8 cellular contexts compared by ENCODE assay signal in genomic region chr3:42654331-42655201, GRCh38. TPM values are rescaled to one million over a fixed set of nuclear protein-coding genes. Genes with fewer than 3 reads are reported as not detected.
DNase-seq lines count a peak whose midpoint lies in the region; ATAC-seq and TF ChIP-seq lines count a peak whose summit lies in the region.

No MANE protein-coding gene starts in this region.

- ATAC-seq in activated naive CD4-positive, alpha-beta T cell treated with anti-CD3 and anti-CD28 coated beads, Interleukin-2, amount 50 U/mL, for 72 hours, result peak; percentile 41 to 52

- H3K9me3 Mint-ChIP-seq in activated naive CD4-positive, alpha-beta T cell treated with anti-CD3 and anti-CD28 coated beads, Interleukin-2, amount 50 U/mL, for 72 hours, result no peaks in the 10 kb centered on the region
- H3K9me3 Mint-ChIP-seq in neural crest cell, result no peaks in the 10 kb centered on the region

- H3K9ac ChIP-seq in HUES64 (ENCODE audit: low read depth, low read length), result peak overlapping the region; percentile 85

- H3K27me3 Mint-ChIP-seq in neural crest cell (ENCODE audit: low read depth), result no peaks in the 10 kb centered on the region

- H3K27ac Mint-ChIP-seq in activated naive CD4-positive, alpha-beta T cell treated with anti-CD3 and anti-CD28 coated beads, Interleukin-2, amount 50 U/mL, for 72 hours, result no peak overlapping the region
- no peak overlapping the region for H3K27ac Mint-ChIP-seq in neural crest cell (ENCODE audit: unreplicated experiment)

- H3K9me3 ChIP-seq in HUES64 (ENCODE audit: insufficient read depth, low read depth, low read length), result no peaks in the 10 kb centered on the region

- H3K27ac ChIP-seq in HUES64 (ENCODE audit: low read depth, low read length), result peak overlapping the region; percentile 53

- H3K4me1 Mint-ChIP-seq in neural crest cell, result peaks cover 14% of the 10 kb centered on the region

- H3K4me1 ChIP-seq in HUES64 (ENCODE audit: insufficient read depth, low read length), result peaks cover 37% of the 10 kb centered on the region

- H3K4me3 Mint-ChIP-seq in neural crest cell, result peak overlapping the region; percentile 76

- H3K4me3 ChIP-seq in HUES64 (ENCODE audit: low read length), result peak overlapping the region; percentile 69

- TF ChIP-seq CTCF in neural crest cell (conservative IDR thresholded peaks at IDR 0.05), result no peak

- WGBS in HUES64, result under 1% methylated on average over 92 of the region's 94 CpGs

- no peaks in the 10 kb centered on the region for H3K36me3 Mint-ChIP-seq in activated naive CD4-positive, alpha-beta T cell treated with anti-CD3 and anti-CD28 coated beads, Interleukin-2, amount 50 U/mL, for 72 hours
- H3K36me3 Mint-ChIP-seq in neural crest cell (ENCODE audit: low read depth), result no peaks in the 10 kb centered on the region

- no peaks in the 10 kb centered on the region for H3K27me3 ChIP-seq in HUES64 (ENCODE audit: insufficient read depth, low read length)

- DNase-seq in ELR (ENCODE audit: low read depth), result peak; percentile 53
- DNase-seq in activated naive CD4-positive, alpha-beta T cell treated with anti-CD3 and anti-CD28 coated beads, Interleukin-2, amount 50 U/mL, for 72 hours (ENCODE audit: low spot score in 2 of 2), result no peak
- peak; percentile 46 for DNase-seq in glomerular visceral epithelial cell (ENCODE audit: extremely low spot score)
- DNase-seq in neural crest cell (ENCODE audit: low read depth, low spot score), result peak; percentile 39
- DNase-seq in cerebellar nuclear complex (lab: John Stamatoyannopoulos, UW), result no peak
- DNase-seq in stimulated activated CD4-positive, alpha-beta T cell treated with anti-CD3 and anti-CD28 coated beads, Interleukin-4, amount 100 ng/mL, for 24 hours, result no peak
- DNase-seq in activated CD4-positive, CD25-positive, alpha-beta regulatory T cell (lab: John Stamatoyannopoulos, UW), result no peak

- H3K36me3 ChIP-seq in HUES64 (ENCODE audit: insufficient read depth, low read length), result peaks cover 2% of the 10 kb centered on the region; the same call in 1 of the 2 replicates

RNA-seq across cellular contexts. Expression of gene ZBTB47, which starts 1.1 kb away (rescaled TPM):
- polyA plus RNA-seq in HUES64 (2013, experiment 1 of 2), result 2.4 TPM
- polyA plus RNA-seq in HUES64 (2013, experiment 2 of 2), result 2.9 TPM
- total RNA-seq in activated naive CD4-positive, alpha-beta T cell treated with anti-CD3 and anti-CD28 coated beads, Interleukin-2, amount 50 U/mL, for 72 hours, result 1 to 10 TPM in 1 of 2 donors, under 1 TPM in 1; 0.34 to 1.8 TPM
- total RNA-seq in neural crest cell, result 6.6 and 7.3 TPM in 2 replicates

RNA-seq across cellular contexts. Expression of gene KLHL40, which starts 30.8 kb away (rescaled TPM):
- polyA plus RNA-seq in HUES64 (2013, experiment 1 of 2), result not detected
- not detected for polyA plus RNA-seq in HUES64 (2013, experiment 2 of 2)
- total RNA-seq in activated naive CD4-positive, alpha-beta T cell treated with anti-CD3 and anti-CD28 coated beads, Interleukin-2, amount 50 U/mL, for 72 hours, result not detected
- not detected in 2 replicates for total RNA-seq in neural crest cell

RNA-seq across cellular contexts. Expression of gene HHATL, which starts 48.0 kb away (rescaled TPM):
- not detected for polyA plus RNA-seq in HUES64 (2013, experiment 1 of 2)
- polyA plus RNA-seq in HUES64 (2013, experiment 2 of 2), result not detected
- total RNA-seq in activated naive CD4-positive, alpha-beta T cell treated with anti-CD3 and anti-CD28 coated beads, Interleukin-2, amount 50 U/mL, for 72 hours, result not detected
- not detected in 2 replicates for total RNA-seq in neural crest cell

RNA-seq across cellular contexts. Expression of gene NKTR, which starts 54.1 kb away (rescaled TPM):
- polyA plus RNA-seq in HUES64 (2013, experiment 1 of 2), result 29.4 TPM
- polyA plus RNA-seq in HUES64 (2013, experiment 2 of 2), result 33.5 TPM
- total RNA-seq in activated naive CD4-positive, alpha-beta T cell treated with anti-CD3 and anti-CD28 coated beads, Interleukin-2, amount 50 U/mL, for 72 hours, result 100 to 1,000 TPM in 1 of 2 donors, 10 to 100 TPM in 1; 97.7 to 157 TPM
- total RNA-seq in neural crest cell, result 95.0 and 95.2 TPM in 2 replicates

Comparison
In these comparisons a context has a peak if more than half of its experiments do, and no peak if none do; other contexts are left out.
1. DNase-seq: peak in ELR (single experiment), glomerular visceral epithelial cell (single experiment) and neural crest cell (single experiment); none in activated naive CD4-positive, alpha-beta T cell treated with anti-CD3 and anti-CD28 coated beads, Interleukin-2, amount 50 U/mL, for 72 hours (0 of 2), cerebellar nuclear complex (0 of 2), stimulated activated CD4-positive, alpha-beta T cell treated with anti-CD3 and anti-CD28 coated beads, Interleukin-4, amount 100 ng/mL, for 24 hours (single experiment) and activated CD4-positive, CD25-positive, alpha-beta regulatory T cell (0 of 4).